1 cellular context compared by ENCODE assay signal in genomic region chr17:46870116-46870803, GRCh38.
TF ChIP-seq lines count a peak whose summit lies in the region.

No MANE protein-coding gene starts in this region.

TF ChIP-seq in K562, 482 proteins besides CTCF, POLR2A, EP300 and RAD21:
- TF ChIP-seq PKNOX1 (IDR thresholded peaks at IDR 0.05) (peak; percentile 54), NR2C2 (CRISPR knock-in tag; IDR thresholded peaks at IDR 0.05) (no peak), NR2C2 (tag; IDR thresholded peaks at IDR 0.05) (no peak), SNRNP70 (optimal IDR thresholded peaks at IDR 0.05; ENCODE audit: low read depth, low read length) (no peak)
